ENCODE assay signal across 1 cellular context in the genomic region with DNA sequence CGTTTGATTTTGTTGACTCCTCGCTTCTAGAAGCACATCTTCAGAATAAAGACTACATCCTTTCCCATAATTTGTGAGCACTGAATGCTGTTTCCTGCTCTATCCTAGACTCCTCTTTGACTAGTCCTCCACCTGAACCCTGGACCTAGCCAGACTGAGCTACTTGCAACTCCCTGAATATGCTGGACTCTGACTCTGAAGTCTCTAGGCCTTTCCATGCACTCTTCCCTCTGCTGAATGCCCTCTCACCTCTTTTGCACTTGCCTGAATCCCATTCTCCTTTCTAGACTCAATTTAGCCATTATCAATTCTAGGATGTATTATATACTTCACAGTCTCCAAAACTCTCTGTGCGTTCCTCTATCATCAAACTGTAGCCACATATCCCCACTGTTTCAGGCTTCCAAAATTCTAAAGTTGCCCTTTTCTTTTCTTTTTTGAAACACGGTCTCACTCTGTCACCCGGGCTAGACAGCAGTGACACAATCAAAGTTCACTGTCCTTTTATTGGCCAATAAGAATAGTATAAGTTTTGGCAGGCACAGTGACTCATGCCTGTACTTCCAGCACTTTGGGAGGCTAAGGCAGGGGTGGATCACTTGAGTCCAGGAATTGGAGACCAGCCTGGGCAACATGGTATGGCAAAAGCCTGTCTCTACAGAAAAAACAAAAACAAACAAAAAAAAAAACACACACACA.
TF ChIP-seq lines count a peak whose summit lies in the region.

No MANE protein-coding gene starts in this region.

TF ChIP-seq in WTC11, 78 proteins besides CTCF, POLR2A, EP300 and RAD21 (continued from another document):
- TF ChIP-seq, protein P1, sequence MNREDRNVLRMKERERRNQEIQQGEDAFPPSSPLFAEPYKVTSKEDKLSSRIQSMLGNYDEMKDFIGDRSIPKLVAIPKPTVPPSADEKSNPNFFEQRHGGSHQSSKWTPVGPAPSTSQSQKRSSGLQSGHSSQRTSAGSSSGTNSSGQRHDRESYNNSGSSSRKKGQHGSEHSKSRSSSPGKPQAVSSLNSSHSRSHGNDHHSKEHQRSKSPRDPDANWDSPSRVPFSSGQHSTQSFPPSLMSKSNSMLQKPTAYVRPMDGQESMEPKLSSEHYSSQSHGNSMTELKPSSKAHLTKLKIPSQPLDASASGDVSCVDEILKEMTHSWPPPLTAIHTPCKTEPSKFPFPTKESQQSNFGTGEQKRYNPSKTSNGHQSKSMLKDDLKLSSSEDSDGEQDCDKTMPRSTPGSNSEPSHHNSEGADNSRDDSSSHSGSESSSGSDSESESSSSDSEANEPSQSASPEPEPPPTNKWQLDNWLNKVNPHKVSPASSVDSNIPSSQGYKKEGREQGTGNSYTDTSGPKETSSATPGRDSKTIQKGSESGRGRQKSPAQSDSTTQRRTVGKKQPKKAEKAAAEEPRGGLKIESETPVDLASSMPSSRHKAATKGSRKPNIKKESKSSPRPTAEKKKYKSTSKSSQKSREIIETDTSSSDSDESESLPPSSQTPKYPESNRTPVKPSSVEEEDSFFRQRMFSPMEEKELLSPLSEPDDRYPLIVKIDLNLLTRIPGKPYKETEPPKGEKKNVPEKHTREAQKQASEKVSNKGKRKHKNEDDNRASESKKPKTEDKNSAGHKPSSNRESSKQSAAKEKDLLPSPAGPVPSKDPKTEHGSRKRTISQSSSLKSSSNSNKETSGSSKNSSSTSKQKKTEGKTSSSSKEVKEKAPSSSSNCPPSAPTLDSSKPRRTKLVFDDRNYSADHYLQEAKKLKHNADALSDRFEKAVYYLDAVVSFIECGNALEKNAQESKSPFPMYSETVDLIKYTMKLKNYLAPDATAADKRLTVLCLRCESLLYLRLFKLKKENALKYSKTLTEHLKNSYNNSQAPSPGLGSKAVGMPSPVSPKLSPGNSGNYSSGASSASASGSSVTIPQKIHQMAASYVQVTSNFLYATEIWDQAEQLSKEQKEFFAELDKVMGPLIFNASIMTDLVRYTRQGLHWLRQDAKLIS (CRISPR knock-in tag; IDR thresholded peaks at IDR 0.05; ENCODE audit: borderline replicate concordance), result no peak
- TF ChIP-seq TEAD4 (CRISPR knock-in tag; IDR thresholded peaks at IDR 0.05) (no peak), USF1 (CRISPR knock-in tag; IDR thresholded peaks at IDR 0.05) (no peak), SMAD4 (CRISPR knock-in tag; IDR thresholded peaks at IDR 0.05) (no peak), NFATC4 (CRISPR knock-in tag; IDR thresholded peaks at IDR 0.05) (no peak), ZNF532 (CRISPR knock-in tag; IDR thresholded peaks at IDR 0.05; ENCODE audit: borderline replicate concordance) (no peak), MXD4 (CRISPR knock-in tag; IDR thresholded peaks at IDR 0.05; ENCODE audit: borderline replicate concordance) (no peak), ZNF512 (CRISPR knock-in tag; IDR thresholded peaks at IDR 0.05; ENCODE audit: borderline replicate concordance) (no peak), ETV6 (CRISPR knock-in tag; IDR thresholded peaks at IDR 0.05) (no peak), ATF3 (CRISPR knock-in tag; conservative IDR thresholded peaks at IDR 0.05) (no peak), ZNF263 (CRISPR knock-in tag; IDR thresholded peaks at IDR 0.05; ENCODE audit: low read depth) (no peak), ZNF396 (CRISPR knock-in tag; IDR thresholded peaks at IDR 0.05; ENCODE audit: borderline replicate concordance) (no peak), AR (CRISPR knock-in tag; IDR thresholded peaks at IDR 0.05) (no peak)
- TF ChIP-seq, protein P2, sequence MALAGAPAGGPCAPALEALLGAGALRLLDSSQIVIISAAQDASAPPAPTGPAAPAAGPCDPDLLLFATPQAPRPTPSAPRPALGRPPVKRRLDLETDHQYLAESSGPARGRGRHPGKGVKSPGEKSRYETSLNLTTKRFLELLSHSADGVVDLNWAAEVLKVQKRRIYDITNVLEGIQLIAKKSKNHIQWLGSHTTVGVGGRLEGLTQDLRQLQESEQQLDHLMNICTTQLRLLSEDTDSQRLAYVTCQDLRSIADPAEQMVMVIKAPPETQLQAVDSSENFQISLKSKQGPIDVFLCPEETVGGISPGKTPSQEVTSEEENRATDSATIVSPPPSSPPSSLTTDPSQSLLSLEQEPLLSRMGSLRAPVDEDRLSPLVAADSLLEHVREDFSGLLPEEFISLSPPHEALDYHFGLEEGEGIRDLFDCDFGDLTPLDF (CRISPR knock-in tag; IDR thresholded peaks at IDR 0.05), result no peak
